ENCODE assay signal across 8 cellular contexts in the genomic region with DNA sequence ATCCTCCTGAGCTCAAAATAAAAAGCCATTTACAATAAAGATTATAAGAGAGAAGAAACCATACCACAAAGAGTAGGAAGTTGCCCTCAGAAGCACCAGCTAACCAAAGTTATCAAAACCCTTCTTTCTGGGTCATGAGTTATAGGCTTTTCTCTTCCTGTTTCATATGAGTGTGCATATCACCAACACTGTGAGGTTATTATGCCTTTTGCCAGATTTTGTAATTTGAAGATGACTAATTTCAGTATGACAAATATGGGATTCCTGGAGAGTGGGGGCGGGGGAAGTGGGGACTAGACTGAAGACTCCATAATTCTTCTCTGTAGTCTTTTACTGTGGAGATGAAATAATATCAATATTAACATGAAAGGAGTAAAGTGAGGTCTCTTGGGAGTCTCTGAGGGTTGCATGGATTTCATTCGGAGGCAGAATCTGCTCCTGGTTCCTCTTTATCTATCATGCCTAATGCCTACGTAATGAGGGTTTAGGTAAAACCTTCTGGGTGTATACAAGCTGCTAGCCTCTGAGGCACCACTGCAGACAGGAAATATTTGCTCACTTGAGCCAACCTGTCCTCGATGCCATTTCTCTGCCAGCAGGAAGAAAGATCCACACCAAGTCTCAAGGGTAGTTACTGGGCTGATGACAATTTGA. TPM values are rescaled to one million over a fixed set of nuclear protein-coding genes. Genes with fewer than 3 reads are reported as not detected.
A peak's percentile ranks its signal among the peaks of the same experiment; 100 is the strongest.
DNase-seq lines count a peak whose midpoint lies in the region; ATAC-seq and TF ChIP-seq lines count a peak whose summit lies in the region.

No MANE protein-coding gene starts in this region.

- intact Hi-C loops in ascending aorta (cut with DNase I) (loop anchor here (10.0 kb wide), 1 partner anchor 1499 kb away; no protein-coding TSS in a partner anchor), lower leg skin (cut with DNase I; ENCODE audit: low total_unique reads) (loop anchor here (10.0 kb wide), 2 partner anchors 61 to 481 kb away; no protein-coding TSS in a partner anchor)

- H3K4me1 ChIP-seq in ascending aorta = peaks cover 7 to 44% of the 10 kb centered on the region in 2 donors

- TF ChIP-seq CTCF in ascending aorta (IDR thresholded peaks at IDR 0.05) = no peak
- no peak for TF ChIP-seq CTCF in lower leg skin (IDR thresholded peaks at IDR 0.05)

- peak overlapping the region; percentile 98 to 99 for H3K27ac ChIP-seq in ascending aorta

- peak; percentile 12 for ATAC-seq in GM18520 (IDR thresholded peaks at IDR 0.05; ENCODE audit: unreplicated experiment)
- ATAC-seq in HG03378 (IDR thresholded peaks at IDR 0.05; ENCODE audit: unreplicated experiment) = peak; percentile 30

- no peaks in the 10 kb centered on the region for H3K9me3 ChIP-seq in ascending aorta

- H3K27me3 ChIP-seq in ascending aorta = no peaks in the 10 kb centered on the region

- DNase-seq in SW 1271 (lab: John Stamatoyannopoulos, UW) (peak; percentile 57 to 77), ascending aorta (ENCODE audit: low spot score in 2 of 2) (peak in 1 of 2 donors; percentile 89), lower leg skin (ENCODE audit: low spot score in 2 of 2) (peak; percentile 73 to 92), DMS114 treated with DMSO at 0.1 percent for 48 hours (lab: John Stamatoyannopoulos, UW; ENCODE audit: unreplicated experiment) (no peak), UCSD-AML1 (lab: John Stamatoyannopoulos, UW; ENCODE audit: unreplicated experiment) (no peak)
- peak; percentile 46 for DNase-seq in stimulated activated CD8-positive, alpha-beta memory T cell treated with anti-CD3 and anti-CD28 coated beads, Interleukin-7, amount 100 ng/mL, for 24 hours (ENCODE audit: low read depth)

- WGBS in lower leg skin, 2 donors = 15 to 20% methylated on average over 4 of the region's 4 CpGs

- no peak for TF ChIP-seq POLR2A in lower leg skin (IDR thresholded peaks at IDR 0.05)

- H3K4me3 ChIP-seq in ascending aorta = peak overlapping the region; percentile 5 to 28
- H3K4me3 ChIP-seq in lower leg skin (ENCODE audit: low read depth, poor library complexity, severe bottlenecking) = no peak overlapping the region

- H3K36me3 ChIP-seq in ascending aorta = peaks cover 12 to 18% of the 10 kb centered on the region in 2 donors

RNA-seq across cellular contexts. Expression of gene LPXN, which starts 2.1 kb away (rescaled TPM):
- total RNA-seq in ascending aorta = 2.1 TPM
- total RNA-seq in lower leg skin = 1 to 10 TPM; 4.1 to 7.7 (median 5.4) TPM

RNA-seq across cellular contexts. Expression of gene ZFP91, which starts 5.3 kb away (rescaled TPM):
- total RNA-seq in ascending aorta (32.5 TPM), lower leg skin (10 to 100 TPM; 46.4 to 58.4 (median 51.7) TPM)

RNA-seq across cellular contexts. Expression of gene CNTF, which starts 48.9 kb away (rescaled TPM):
- total RNA-seq in ascending aorta (1.9 TPM), lower leg skin (1 to 10 TPM in 3 of 4 donors, under 1 TPM in 1; 0.89 to 2.3 (median 1.6) TPM)

Comparison
In these comparisons a context has a peak if more than half of its experiments do, and no peak if none do; other contexts are left out.
1. DNase-seq: peak in SW 1271 (2 of 2), lower leg skin (2 of 2) and stimulated activated CD8-positive, alpha-beta memory T cell treated with anti-CD3 and anti-CD28 coated beads, Interleukin-7, amount 100 ng/mL, for 24 hours (single experiment); none in DMS114 treated with DMSO at 0.1 percent for 48 hours (single experiment) and UCSD-AML1 (single experiment).